ENCODE assay signal across 7 cellular contexts in genomic region chr6:87832025-87832825, GRCh38.
DNase-seq lines count a peak whose midpoint lies in the region; ATAC-seq lines count a peak whose summit lies in the region.

No MANE protein-coding gene starts in this region.

- peak; percentile 74 for ATAC-seq in GM21381 (IDR thresholded peaks at IDR 0.05; ENCODE audit: unreplicated experiment)
- ATAC-seq in naive thymus-derived CD8-positive, alpha-beta T cell, result peak; percentile 65 to 70

- peaks cover 0 to 4% (median 1%) of the 10 kb centered on the region in 5 donors for H3K27me3 Mint-ChIP-seq in naive thymus-derived CD8-positive, alpha-beta T cell

- peaks cover 0 to under 1% (median 0%) of the 10 kb centered on the region in 9 donors for H3K9me3 Mint-ChIP-seq in naive thymus-derived CD8-positive, alpha-beta T cell

- peak overlapping the region; percentile 7 to 98 (median 92) for H3K27ac Mint-ChIP-seq in naive thymus-derived CD8-positive, alpha-beta T cell

- peak overlapping the region; percentile 79 to 96 (median 90) for H3K4me3 Mint-ChIP-seq in naive thymus-derived CD8-positive, alpha-beta T cell

- DNase-seq in ELR (ENCODE audit: low read depth), result peak; percentile 60
- DNase-seq in HT-29 (ENCODE audit: low spot score), result peak; percentile 9
- peak; percentile 57 for DNase-seq in RKO (ENCODE audit: low spot score)
- DNase-seq in dermis blood vessel endothelial cell, result peak; percentile 55
- peak in 3 of 10 donors; percentile 27 to 40 (median 28) for DNase-seq in naive thymus-derived CD8-positive, alpha-beta T cell
- no peak for DNase-seq in amygdala (lab: John Stamatoyannopoulos, UW)

- no peaks in the 10 kb centered on the region for H3K36me3 Mint-ChIP-seq in naive thymus-derived CD8-positive, alpha-beta T cell

- POLR2A ChIA-PET in naive thymus-derived CD8-positive, alpha-beta T cell (lab: Charles Lee), result no interaction called here

- H3K4me1 Mint-ChIP-seq in naive thymus-derived CD8-positive, alpha-beta T cell, result peaks cover 0 to 12% (median 5%) of the 10 kb centered on the region in 4 donors

Comparison
In these comparisons a context has a peak if more than half of its experiments do, and no peak if none do; other contexts are left out.
1. DNase-seq: peak in ELR (single experiment), HT-29 (single experiment), RKO (single experiment) and dermis blood vessel endothelial cell (single experiment); none in amygdala (0 of 56).